9 cellular contexts compared by ENCODE assay signal in genomic region chr22:22111267-22111751, GRCh38.
DNase-seq lines count a peak whose midpoint lies in the region; ATAC-seq and TF ChIP-seq lines count a peak whose summit lies in the region.
"Had no signal": no experiment of that assay in that cellular context is flagged by ENCODE, and none has a peak within 500 bp of the region (broad histone marks: within the 10 kb centered on the region; RNA-seq: fewer than 3 reads in every experiment).

No MANE protein-coding gene starts in this region.

- POLR2A ChIA-PET in RWPE1 (lab: Yijun Ruan, JAX; ENCODE audit: low non-redundant PET) = interaction anchor here (0.9 kb wide), 1 partner anchor 41 kb away, joined by 4 read pairs; no protein-coding TSS in a partner anchor

- peaks cover 14% of the 10 kb centered on the region for H3K27me3 Mint-ChIP-seq in activated CD8-positive, alpha-beta memory T cell treated with anti-CD3 and anti-CD28 coated beads, Interleukin-2, amount 10 ng/mL, durations not matched to agents 7 days and 5 days

- no peaks in the 10 kb centered on the region for H3K36me3 ChIP-seq in psoas muscle (ENCODE audit: insufficient read depth in 1 of 2, low read depth in 1 of 2)

- no peak overlapping the region for H3K4me3 ChIP-seq in psoas muscle

- intact Hi-C loops in psoas muscle (cut with DNase I) = no loop called here

- no peaks in the 10 kb centered on the region for H3K9me3 Mint-ChIP-seq in activated CD8-positive, alpha-beta memory T cell treated with anti-CD3 and anti-CD28 coated beads, Interleukin-2, amount 10 ng/mL, durations not matched to agents 7 days and 5 days (ENCODE audit: low read depth)
- H3K9me3 Mint-ChIP-seq: brain had no signal

- peak; percentile 90 for DNase-seq in activated CD8-positive, alpha-beta memory T cell treated with anti-CD3 and anti-CD28 coated beads, Interleukin-2, amount 10 ng/mL, durations not matched to agents 7 days and 5 days
- no peak for DNase-seq in activated CD8-positive, alpha-beta memory T cell treated with anti-CD3 and anti-CD28 coated beads for 24 hours
- DNase-seq in RWPE1 (ENCODE audit: low spot score) = peak; percentile 89
- peak; percentile 94 for DNase-seq in kidney glomerular epithelial cell (lab: John Stamatoyannopoulos, UW)
- DNase-seq in psoas muscle = no peak
- DNase-seq in NCI-H82 treated with DMSO at 0.1 percent for 48 hours (lab: John Stamatoyannopoulos, UW; ENCODE audit: unreplicated experiment) = no peak
- no peak for DNase-seq in dermis blood vessel endothelial cell

- TF ChIP-seq CTCF in RWPE1 (conservative IDR thresholded peaks at IDR 0.05; ENCODE audit: low read depth) (no peak; the same call in 1 of the 2 replicates), psoas muscle (IDR thresholded peaks at IDR 0.05) (no peak)

- no peaks in the 10 kb centered on the region for H3K9me3 ChIP-seq in psoas muscle

- WGBS in psoas muscle, 3 donors = 37 to 62% (median 44%) methylated on average over 4 of the region's 4 CpGs

- H3K36me3 Mint-ChIP-seq in activated CD8-positive, alpha-beta memory T cell treated with anti-CD3 and anti-CD28 coated beads, Interleukin-2, amount 10 ng/mL, durations not matched to agents 7 days and 5 days = no peaks in the 10 kb centered on the region
- H3K36me3 Mint-ChIP-seq: brain had no signal

- CTCF ChIA-PET in activated CD8-positive, alpha-beta memory T cell treated with anti-CD3 and anti-CD28 coated beads, Interleukin-2, amount 10 ng/mL, durations not matched to agents 7 days and 5 days (lab: Charles Lee) = interaction anchor here (0.6 to 4.2 kb wide), 20 partner anchors 8 to 187 kb away, joined by 3 to 35 read pairs (median 6); no protein-coding TSS in a partner anchor
- CTCF ChIA-PET in RWPE1 (lab: Yijun Ruan, JAX) = interaction anchor here (0.5 to 1.8 kb wide), 7 partner anchors 12 to 90 kb away, joined by 3 to 7 read pairs (median 4); no protein-coding TSS in a partner anchor

- H3K4me1 ChIP-seq in psoas muscle = no peaks in the 10 kb centered on the region

- peak overlapping the region; percentile 31 for H3K4me3 Mint-ChIP-seq in activated CD8-positive, alpha-beta memory T cell treated with anti-CD3 and anti-CD28 coated beads, Interleukin-2, amount 10 ng/mL, durations not matched to agents 7 days and 5 days
- H3K4me3 Mint-ChIP-seq: brain had no signal

- peak overlapping the region; percentile 80 for H3K27ac Mint-ChIP-seq in activated CD8-positive, alpha-beta memory T cell treated with anti-CD3 and anti-CD28 coated beads, Interleukin-2, amount 10 ng/mL, durations not matched to agents 7 days and 5 days

- peak overlapping the region; percentile 98 for H3K27ac ChIP-seq in RWPE1
- H3K27ac ChIP-seq in psoas muscle = no peak overlapping the region

- peaks cover 27% of the 10 kb centered on the region for H3K4me1 Mint-ChIP-seq in activated CD8-positive, alpha-beta memory T cell treated with anti-CD3 and anti-CD28 coated beads, Interleukin-2, amount 10 ng/mL, durations not matched to agents 7 days and 5 days

- peaks cover 2 to 11% (median 3%) of the 10 kb centered on the region in 3 donors for H3K27me3 ChIP-seq in psoas muscle (ENCODE audit: insufficient read depth in 3 of 3, low read length in 2 of 3)

- ATAC-seq in activated CD8-positive, alpha-beta memory T cell treated with anti-CD3 and anti-CD28 coated beads, Interleukin-2, amount 10 ng/mL, durations not matched to agents 7 days and 5 days = peak; percentile 89
- ATAC-seq in HG02759 (IDR thresholded peaks at IDR 0.05; ENCODE audit: unreplicated experiment) (peak; percentile 68), psoas muscle (no peak)

Comparison
In these comparisons a context has a peak if more than half of its experiments do, and no peak if none do; other contexts are left out.
1. DNase-seq: peak in activated CD8-positive, alpha-beta memory T cell treated with anti-CD3 and anti-CD28 coated beads, Interleukin-2, amount 10 ng/mL, durations not matched to agents 7 days and 5 days (single experiment), RWPE1 (single experiment) and kidney glomerular epithelial cell (single experiment); none in activated CD8-positive, alpha-beta memory T cell treated with anti-CD3 and anti-CD28 coated beads for 24 hours (single experiment), psoas muscle (0 of 2), NCI-H82 treated with DMSO at 0.1 percent for 48 hours (single experiment) and dermis blood vessel endothelial cell (single experiment).
2. ATAC-seq: peak in activated CD8-positive, alpha-beta memory T cell treated with anti-CD3 and anti-CD28 coated beads, Interleukin-2, amount 10 ng/mL, durations not matched to agents 7 days and 5 days (single experiment) and HG02759 (single experiment); none in psoas muscle (0 of 4).